ENCODE assay signal across 1 cellular context in the genomic region with DNA sequence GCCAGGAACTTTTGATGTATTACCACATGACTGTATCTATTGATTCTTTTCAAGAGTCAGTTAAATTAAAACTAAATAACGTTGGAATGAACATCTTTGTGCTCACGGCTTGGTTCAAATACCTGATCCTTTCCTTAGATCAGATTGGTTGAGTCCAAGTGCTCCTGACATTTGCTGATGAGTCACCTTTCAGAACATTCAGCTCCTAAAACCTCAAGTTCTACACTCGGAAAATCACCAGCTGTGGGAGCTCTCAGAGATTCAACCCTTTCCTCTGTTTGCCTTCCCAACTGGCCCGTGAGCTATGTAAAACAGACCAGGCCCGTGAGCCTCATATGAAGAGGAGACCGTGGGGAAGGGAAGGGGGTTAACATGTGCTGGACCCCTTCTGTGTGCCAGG.
TF ChIP-seq lines count a peak whose summit lies in the region.

No MANE protein-coding gene starts in this region.

TF ChIP-seq in HCT116, 20 proteins besides CTCF, POLR2A, EP300 and RAD21 (continued from another document):
- TF ChIP-seq, protein P1, sequence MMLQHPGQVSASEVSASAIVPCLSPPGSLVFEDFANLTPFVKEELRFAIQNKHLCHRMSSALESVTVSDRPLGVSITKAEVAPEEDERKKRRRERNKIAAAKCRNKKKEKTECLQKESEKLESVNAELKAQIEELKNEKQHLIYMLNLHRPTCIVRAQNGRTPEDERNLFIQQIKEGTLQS (IDR thresholded peaks at IDR 0.05): no peak
- TF ChIP-seq, protein P2, sequence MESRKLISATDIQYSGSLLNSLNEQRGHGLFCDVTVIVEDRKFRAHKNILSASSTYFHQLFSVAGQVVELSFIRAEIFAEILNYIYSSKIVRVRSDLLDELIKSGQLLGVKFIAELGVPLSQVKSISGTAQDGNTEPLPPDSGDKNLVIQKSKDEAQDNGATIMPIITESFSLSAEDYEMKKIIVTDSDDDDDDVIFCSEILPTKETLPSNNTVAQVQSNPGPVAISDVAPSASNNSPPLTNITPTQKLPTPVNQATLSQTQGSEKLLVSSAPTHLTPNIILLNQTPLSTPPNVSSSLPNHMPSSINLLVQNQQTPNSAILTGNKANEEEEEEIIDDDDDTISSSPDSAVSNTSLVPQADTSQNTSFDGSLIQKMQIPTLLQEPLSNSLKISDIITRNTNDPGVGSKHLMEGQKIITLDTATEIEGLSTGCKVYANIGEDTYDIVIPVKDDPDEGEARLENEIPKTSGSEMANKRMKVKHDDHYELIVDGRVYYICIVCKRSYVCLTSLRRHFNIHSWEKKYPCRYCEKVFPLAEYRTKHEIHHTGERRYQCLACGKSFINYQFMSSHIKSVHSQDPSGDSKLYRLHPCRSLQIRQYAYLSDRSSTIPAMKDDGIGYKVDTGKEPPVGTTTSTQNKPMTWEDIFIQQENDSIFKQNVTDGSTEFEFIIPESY (IDR thresholded peaks at IDR 0.05; ENCODE audit: extremely low read depth, insufficient replicate concordance, low read length): no peak
- TF ChIP-seq TCF7L2 (IDR thresholded peaks at IDR 0.05; ENCODE audit: borderline replicate concordance, extremely low read depth, insufficient read depth, insufficient read length) (no peak), MAX (IDR thresholded peaks at IDR 0.05) (no peak), FOSL1 (IDR thresholded peaks at IDR 0.05; ENCODE audit: low read depth) (no peak), ZNF274 (IDR thresholded peaks at IDR 0.05; ENCODE audit: low read depth, low read length) (no peak), ELF1 (IDR thresholded peaks at IDR 0.05; ENCODE audit: borderline replicate concordance, low read depth) (no peak), CBX3 (IDR thresholded peaks at IDR 0.05; ENCODE audit: low read depth) (no peak), ZFX (IDR thresholded peaks at IDR 0.05) (no peak), CEBPB (IDR thresholded peaks at IDR 0.05; ENCODE audit: low read depth) (no peak), EZH2phosphoT487 (IDR thresholded peaks at IDR 0.05; ENCODE audit: borderline replicate concordance) (no peak), EZH2 (IDR thresholded peaks at IDR 0.05) (no peak)
- TF ChIP-seq, protein P3, sequence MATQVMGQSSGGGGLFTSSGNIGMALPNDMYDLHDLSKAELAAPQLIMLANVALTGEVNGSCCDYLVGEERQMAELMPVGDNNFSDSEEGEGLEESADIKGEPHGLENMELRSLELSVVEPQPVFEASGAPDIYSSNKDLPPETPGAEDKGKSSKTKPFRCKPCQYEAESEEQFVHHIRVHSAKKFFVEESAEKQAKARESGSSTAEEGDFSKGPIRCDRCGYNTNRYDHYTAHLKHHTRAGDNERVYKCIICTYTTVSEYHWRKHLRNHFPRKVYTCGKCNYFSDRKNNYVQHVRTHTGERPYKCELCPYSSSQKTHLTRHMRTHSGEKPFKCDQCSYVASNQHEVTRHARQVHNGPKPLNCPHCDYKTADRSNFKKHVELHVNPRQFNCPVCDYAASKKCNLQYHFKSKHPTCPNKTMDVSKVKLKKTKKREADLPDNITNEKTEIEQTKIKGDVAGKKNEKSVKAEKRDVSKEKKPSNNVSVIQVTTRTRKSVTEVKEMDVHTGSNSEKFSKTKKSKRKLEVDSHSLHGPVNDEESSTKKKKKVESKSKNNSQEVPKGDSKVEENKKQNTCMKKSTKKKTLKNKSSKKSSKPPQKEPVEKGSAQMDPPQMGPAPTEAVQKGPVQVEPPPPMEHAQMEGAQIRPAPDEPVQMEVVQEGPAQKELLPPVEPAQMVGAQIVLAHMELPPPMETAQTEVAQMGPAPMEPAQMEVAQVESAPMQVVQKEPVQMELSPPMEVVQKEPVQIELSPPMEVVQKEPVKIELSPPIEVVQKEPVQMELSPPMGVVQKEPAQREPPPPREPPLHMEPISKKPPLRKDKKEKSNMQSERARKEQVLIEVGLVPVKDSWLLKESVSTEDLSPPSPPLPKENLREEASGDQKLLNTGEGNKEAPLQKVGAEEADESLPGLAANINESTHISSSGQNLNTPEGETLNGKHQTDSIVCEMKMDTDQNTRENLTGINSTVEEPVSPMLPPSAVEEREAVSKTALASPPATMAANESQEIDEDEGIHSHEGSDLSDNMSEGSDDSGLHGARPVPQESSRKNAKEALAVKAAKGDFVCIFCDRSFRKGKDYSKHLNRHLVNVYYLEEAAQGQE (IDR thresholded peaks at IDR 0.05; ENCODE audit: low read depth): no peak
TF ChIP-seq in HCT116: peak in this region for 0.
